Comparison of ENCODE assay signal across 8 cellular contexts in the genomic region with DNA sequence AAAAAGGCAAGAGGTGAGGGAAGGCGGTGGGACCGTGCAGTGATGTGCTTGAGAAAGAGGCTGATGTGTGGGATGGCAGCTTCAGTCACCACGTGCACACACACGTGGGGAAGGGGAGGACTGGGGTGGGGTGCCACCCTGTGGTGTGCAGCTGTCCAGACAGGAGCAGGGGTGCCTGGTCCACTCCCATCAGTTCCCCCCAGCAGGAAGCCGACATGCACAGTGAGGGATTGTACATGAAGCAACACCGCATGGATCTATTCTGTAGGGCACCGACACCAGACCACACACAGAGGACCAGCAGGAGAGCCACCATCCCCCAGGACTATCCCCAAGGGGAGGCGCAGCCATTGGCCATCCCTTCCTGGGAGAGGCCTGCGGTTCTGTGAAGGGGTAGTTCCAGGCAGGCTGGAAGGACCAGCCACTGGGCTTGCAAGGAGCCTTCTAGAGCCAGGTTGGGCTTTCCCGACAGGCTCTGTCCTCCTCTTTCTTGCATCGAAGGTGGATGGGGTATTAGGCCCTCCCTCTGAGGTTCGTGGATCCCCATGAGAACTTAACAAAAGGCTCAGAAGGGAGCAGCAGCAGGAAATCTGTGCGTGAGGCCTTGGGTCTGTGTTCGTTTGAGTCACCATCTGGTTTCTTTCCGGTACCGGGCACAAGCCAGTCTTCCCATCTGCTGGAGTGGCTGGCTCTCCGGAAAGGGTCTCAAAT. TPM values are rescaled to one million over a fixed set of nuclear protein-coding genes. Genes with fewer than 3 reads are reported as not detected.
DNase-seq lines count a peak whose midpoint lies in the region; ATAC-seq and TF ChIP-seq lines count a peak whose summit lies in the region.

No MANE protein-coding gene starts in this region.

- no peak for TF ChIP-seq CTCF in coronary artery (IDR thresholded peaks at IDR 0.05)
- TF ChIP-seq CTCF in osteoblast (IDR thresholded peaks at IDR 0.05; ENCODE audit: extremely low read depth, low read depth, low read length) = no peak

- peaks cover 12% of the 10 kb centered on the region for H3K27me3 ChIP-seq in osteoblast (ENCODE audit: insufficient read depth, low read length)

- no peaks in the 10 kb centered on the region for H3K79me2 ChIP-seq in osteoblast (ENCODE audit: insufficient read depth, low read length)

- no peaks in the 10 kb centered on the region for H4K20me1 ChIP-seq in osteoblast (ENCODE audit: insufficient read depth, low read length)

- ATAC-seq in GM18520 (IDR thresholded peaks at IDR 0.05; ENCODE audit: unreplicated experiment) (no peak), HG02623 (IDR thresholded peaks at IDR 0.05; ENCODE audit: unreplicated experiment) (no peak)

- peak; percentile 81 for DNase-seq in DMS 273 treated with DMSO at 0.1 percent for 48 hours (lab: John Stamatoyannopoulos, UW)
- DNase-seq in Kasumi-1 (lab: John Stamatoyannopoulos, UW) = peak; percentile 10 to 18
- no peak for DNase-seq in coronary artery (ENCODE audit: low spot score)
- DNase-seq in osteoblast (ENCODE audit: insufficient read length, low spot score, missing footprints) = peak; percentile 93
- no peak for DNase-seq in DMS153 treated with DMSO at 0.1 percent for 48 hours (lab: John Stamatoyannopoulos, UW; ENCODE audit: unreplicated experiment)
- DNase-seq in CD1c-positive myeloid dendritic cell (ENCODE audit: extremely low spot score) = no peak

- H3K4me2 ChIP-seq in osteoblast (ENCODE audit: insufficient read depth, low read length) = peak overlapping the region; percentile 79

- H2AFZ ChIP-seq in osteoblast (ENCODE audit: low read length) = peak overlapping the region; percentile 92

- no peaks in the 10 kb centered on the region for H3K9me3 ChIP-seq in osteoblast (ENCODE audit: low read depth, low read length)

- H3K36me3 ChIP-seq in osteoblast (ENCODE audit: insufficient read depth, low read length) = no peaks in the 10 kb centered on the region

- peak overlapping the region; percentile 60 for H3K4me3 ChIP-seq in coronary artery
- H3K4me3 ChIP-seq in osteoblast (ENCODE audit: insufficient read depth, low read length) = no peak overlapping the region

- H3K4me1 ChIP-seq in osteoblast (ENCODE audit: insufficient read depth, low read length) = peaks cover 30% of the 10 kb centered on the region

- H3K27ac ChIP-seq in coronary artery = peak overlapping the region; percentile 67 to 93
- H3K27ac ChIP-seq in osteoblast (ENCODE audit: low read depth, low read length) = peak overlapping the region; percentile 56

RNA-seq across cellular contexts. Expression of gene PLEKHG3, which starts 59.7 kb away (rescaled TPM):
- 2.9 and 5.4 TPM in 2 replicates for total RNA-seq in osteoblast

Comparison
In these comparisons a context has a peak if more than half of its experiments do, and no peak if none do; other contexts are left out.
1. DNase-seq: peak in DMS 273 treated with DMSO at 0.1 percent for 48 hours (single experiment), Kasumi-1 (2 of 2) and osteoblast (single experiment); none in coronary artery (single experiment), DMS153 treated with DMSO at 0.1 percent for 48 hours (single experiment) and CD1c-positive myeloid dendritic cell (single experiment).